Comparison of ENCODE assay signal across 10 cellular contexts in genomic region chr6:41581381-41581991, GRCh38. TPM values are rescaled to one million over a fixed set of nuclear protein-coding genes. Genes with fewer than 3 reads are reported as not detected.
DNase-seq lines count a peak whose midpoint lies in the region; ATAC-seq, FAIRE-seq and TF ChIP-seq lines count a peak whose summit lies in the region.
"Had no signal": no experiment of that assay in that cellular context is flagged by ENCODE, and none has a peak within 500 bp of the region (broad histone marks: within the 10 kb centered on the region; RNA-seq: fewer than 3 reads in every experiment).

No MANE protein-coding gene starts in this region.

- FAIRE-seq in H54 (lab: Jason Lieb, UNC), result peak; percentile 66

- no peaks in the 10 kb centered on the region for H4K20me1 ChIP-seq in SK-N-SH (ENCODE audit: insufficient read depth)

- H3K9ac ChIP-seq in SK-N-SH, result peak overlapping the region; percentile 46; the same call in 1 of the 2 replicates

- H3K79me2 ChIP-seq in SK-N-SH (ENCODE audit: insufficient read depth), result peaks cover 8% of the 10 kb centered on the region; the same call in 1 of the 2 replicates

- H3K9me3 ChIP-seq in SK-N-SH, result no peaks in the 10 kb centered on the region

- 0 out of 4 replicates have a peak overlapping the region, but pooled peaks of 1 of the 2 experiments have one; percentile 1 for H3K4me3 ChIP-seq in SK-N-SH (ENCODE audit: low read depth in 2 of 2, low read length in 1 of 2)
- H3K4me3 ChIP-seq in fibroblast of the aortic adventitia (ENCODE audit: low read depth, low read length), result no peak overlapping the region
- H3K4me3 ChIP-seq in skeletal muscle cell (ENCODE audit: low read depth, low read length), result no peak overlapping the region

- TF ChIP-seq RAD21 in SK-N-SH (IDR thresholded peaks at IDR 0.05; ENCODE audit: low read length), result no peak

- TF ChIP-seq CTCF in SK-N-SH (IDR thresholded peaks at IDR 0.05) (no peak), fibroblast of the aortic adventitia (IDR thresholded peaks at IDR 0.05; ENCODE audit: insufficient read depth, low read length) (no peak)

- CTCF ChIA-PET in SK-N-SH (lab: Yijun Ruan, JAX), result interaction anchor here (1.1 to 4.2 kb wide), 5 partner anchors 10 to 213 kb away, joined by 3 to 25 read pairs (median 6); no protein-coding TSS in a partner anchor

- peak overlapping the region; percentile 47 for H3K4me2 ChIP-seq in SK-N-SH

- peaks cover 30 to 49% of the 10 kb centered on the region in 2 experiments; a peak in 3 of 4 replicates for H3K4me1 ChIP-seq in SK-N-SH (ENCODE audit: control insufficient read depth in 1 of 2, insufficient read depth in 2 of 2, low read depth in 1 of 2, low read length in 1 of 2)

- POLR2A ChIA-PET in SK-N-SH (lab: Yijun Ruan, JAX), result no interaction called here

- H3K27me3 ChIP-seq in SK-N-SH (ENCODE audit: insufficient read depth), result no peaks in the 10 kb centered on the region

- DNase-seq in H54 (ENCODE audit: insufficient read length, low spot score) (peak; percentile 97), SK-N-SH (peak; percentile 63), fibroblast of the aortic adventitia (ENCODE audit: low read depth) (peak; percentile 75), skeletal muscle cell (ENCODE audit: low read depth) (peak; percentile 83), NCI-H146 treated with DMSO at 0.1 percent for 48 hours (lab: John Stamatoyannopoulos, UW; ENCODE audit: unreplicated experiment) (no peak), pons (ENCODE audit: low spot score) (no peak)
- DNase-seq: MM.1S had no signal

- no peak overlapping the region for H2AFZ ChIP-seq in SK-N-SH (ENCODE audit: low read depth)

- peaks cover 39% of the 10 kb centered on the region for H3F3A ChIP-seq in SK-N-SH (replicated peaks; ENCODE audit: insufficient read depth)

- peak overlapping the region; percentile 60 to 93 for H3K27ac ChIP-seq in SK-N-SH (ENCODE audit: low read depth in 2 of 2, low read length in 1 of 2)

- peak in 1 of 2 experiments; percentile 61; a peak in 1 of 4 replicates for TF ChIP-seq EP300 in SK-N-SH (IDR thresholded peaks at IDR 0.05; ENCODE audit: borderline replicate concordance in 1 of 2, low read depth in 1 of 2, low read length in 1 of 2)

- TF ChIP-seq POLR2A in H54 (IDR thresholded peaks at IDR 0.05; ENCODE audit: low read depth, low read length) (0 out of 2 replicates have a peak, but pooled peaks have one; percentile 18), GM18505 (IDR thresholded peaks at IDR 0.05; ENCODE audit: borderline replicate concordance, extremely low read depth, insufficient read depth, insufficient read length) (no peak)

- WGBS in SK-N-SH (ENCODE audit: low lambda C conversion rate), result 3% methylated on average over 12 of the region's 12 CpGs

- no peaks in the 10 kb centered on the region for H3K9me2 ChIP-seq in SK-N-SH

- no peak for ATAC-seq in HG02678 (IDR thresholded peaks at IDR 0.05; ENCODE audit: unreplicated experiment)
- ATAC-seq in GM18505 (IDR thresholded peaks at IDR 0.05; ENCODE audit: unreplicated experiment), result no peak

- peaks cover 0 to 4% of the 10 kb centered on the region in 2 experiments for H3K36me3 ChIP-seq in SK-N-SH (replicated peaks in 1 of 2; ENCODE audit: control insufficient read depth in 1 of 2, insufficient read depth in 2 of 2, low read length in 1 of 2)

TF ChIP-seq in SK-N-SH, 30 proteins besides CTCF, POLR2A, EP300 and RAD21 (continues in another document):
- peak; percentile 75 for TF ChIP-seq JUND (IDR thresholded peaks at IDR 0.05)
- peak; percentile 29; the same call in 1 of the 2 replicates for TF ChIP-seq USF1 (IDR thresholded peaks at IDR 0.05; ENCODE audit: borderline replicate concordance, low read depth)
- TF ChIP-seq MEF2A (IDR thresholded peaks at IDR 0.05; ENCODE audit: borderline replicate concordance, low read depth), result no peak
- no peak for TF ChIP-seq FOXM1 (IDR thresholded peaks at IDR 0.05; ENCODE audit: low read depth)
- no peak; the same call in 1 of the 2 replicates for TF ChIP-seq TEAD4 (IDR thresholded peaks at IDR 0.05; ENCODE audit: borderline replicate concordance, insufficient read depth)
- peak; percentile 49 for TF ChIP-seq MAX (IDR thresholded peaks at IDR 0.05; ENCODE audit: low read depth)
- TF ChIP-seq YY1 (IDR thresholded peaks at IDR 0.05; ENCODE audit: low read depth), result 0 out of 2 replicates have a peak, but pooled peaks have one; percentile 24
- TF ChIP-seq, protein P1, sequence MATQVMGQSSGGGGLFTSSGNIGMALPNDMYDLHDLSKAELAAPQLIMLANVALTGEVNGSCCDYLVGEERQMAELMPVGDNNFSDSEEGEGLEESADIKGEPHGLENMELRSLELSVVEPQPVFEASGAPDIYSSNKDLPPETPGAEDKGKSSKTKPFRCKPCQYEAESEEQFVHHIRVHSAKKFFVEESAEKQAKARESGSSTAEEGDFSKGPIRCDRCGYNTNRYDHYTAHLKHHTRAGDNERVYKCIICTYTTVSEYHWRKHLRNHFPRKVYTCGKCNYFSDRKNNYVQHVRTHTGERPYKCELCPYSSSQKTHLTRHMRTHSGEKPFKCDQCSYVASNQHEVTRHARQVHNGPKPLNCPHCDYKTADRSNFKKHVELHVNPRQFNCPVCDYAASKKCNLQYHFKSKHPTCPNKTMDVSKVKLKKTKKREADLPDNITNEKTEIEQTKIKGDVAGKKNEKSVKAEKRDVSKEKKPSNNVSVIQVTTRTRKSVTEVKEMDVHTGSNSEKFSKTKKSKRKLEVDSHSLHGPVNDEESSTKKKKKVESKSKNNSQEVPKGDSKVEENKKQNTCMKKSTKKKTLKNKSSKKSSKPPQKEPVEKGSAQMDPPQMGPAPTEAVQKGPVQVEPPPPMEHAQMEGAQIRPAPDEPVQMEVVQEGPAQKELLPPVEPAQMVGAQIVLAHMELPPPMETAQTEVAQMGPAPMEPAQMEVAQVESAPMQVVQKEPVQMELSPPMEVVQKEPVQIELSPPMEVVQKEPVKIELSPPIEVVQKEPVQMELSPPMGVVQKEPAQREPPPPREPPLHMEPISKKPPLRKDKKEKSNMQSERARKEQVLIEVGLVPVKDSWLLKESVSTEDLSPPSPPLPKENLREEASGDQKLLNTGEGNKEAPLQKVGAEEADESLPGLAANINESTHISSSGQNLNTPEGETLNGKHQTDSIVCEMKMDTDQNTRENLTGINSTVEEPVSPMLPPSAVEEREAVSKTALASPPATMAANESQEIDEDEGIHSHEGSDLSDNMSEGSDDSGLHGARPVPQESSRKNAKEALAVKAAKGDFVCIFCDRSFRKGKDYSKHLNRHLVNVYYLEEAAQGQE (IDR thresholded peaks at IDR 0.05; ENCODE audit: low read depth, low read length), result peak; percentile 33; the same call in 1 of the 2 replicates
- no peak for TF ChIP-seq ZBTB33 (IDR thresholded peaks at IDR 0.05; ENCODE audit: borderline replicate concordance, low read depth)
- peak; percentile 98 for TF ChIP-seq NFIC (IDR thresholded peaks at IDR 0.05; ENCODE audit: borderline replicate concordance)
- 0 out of 2 replicates have a peak, but pooled peaks have one; percentile 32 for TF ChIP-seq ELF1 (IDR thresholded peaks at IDR 0.05)
- TF ChIP-seq, protein P2, sequence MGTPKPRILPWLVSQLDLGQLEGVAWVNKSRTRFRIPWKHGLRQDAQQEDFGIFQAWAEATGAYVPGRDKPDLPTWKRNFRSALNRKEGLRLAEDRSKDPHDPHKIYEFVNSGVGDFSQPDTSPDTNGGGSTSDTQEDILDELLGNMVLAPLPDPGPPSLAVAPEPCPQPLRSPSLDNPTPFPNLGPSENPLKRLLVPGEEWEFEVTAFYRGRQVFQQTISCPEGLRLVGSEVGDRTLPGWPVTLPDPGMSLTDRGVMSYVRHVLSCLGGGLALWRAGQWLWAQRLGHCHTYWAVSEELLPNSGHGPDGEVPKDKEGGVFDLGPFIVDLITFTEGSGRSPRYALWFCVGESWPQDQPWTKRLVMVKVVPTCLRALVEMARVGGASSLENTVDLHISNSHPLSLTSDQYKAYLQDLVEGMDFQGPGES (IDR thresholded peaks at IDR 0.05; ENCODE audit: low read depth, low read length), result no peak
- TF ChIP-seq RXRA (IDR thresholded peaks at IDR 0.05; ENCODE audit: borderline replicate concordance, low read depth), result peak; percentile 89
- TF ChIP-seq TAF1 (IDR thresholded peaks at IDR 0.05; ENCODE audit: borderline replicate concordance, low read depth, low read length), result 0 out of 2 replicates have a peak, but pooled peaks have one; percentile 8
- TF ChIP-seq NRF1 (IDR thresholded peaks at IDR 0.05; ENCODE audit: low read depth, low read length), result no peak

RNA-seq across cellular contexts. Expression of gene FOXP4, which starts 35.3 kb away (rescaled TPM):
- 2.5 and 7.3 TPM in 2 replicates for polyA plus RNA-seq in SK-N-SH (2012; rRNA removed)
- 3.3 and 6.1 TPM in 2 replicates for polyA plus RNA-seq in SK-N-SH (2012; cell fraction: cytosol; rRNA removed)
- 10.6 and 13.5 TPM in 2 replicates for polyA plus RNA-seq in SK-N-SH (2012; cell fraction: nucleus; rRNA removed)
- total RNA-seq in fibroblast of the aortic adventitia (ENCODE audit: low replicate concordance), result 0.41 and 2.9 TPM in 2 replicates

RNA-seq across cellular contexts. Expression of gene MDFI, which starts 56.8 kb away (rescaled TPM):
- 6.3 and 7.0 TPM in 2 replicates for polyA plus RNA-seq in SK-N-SH (2012; rRNA removed)
- polyA plus RNA-seq in SK-N-SH (2012; cell fraction: cytosol; rRNA removed), result 3.2 and 6.5 TPM in 2 replicates
- 3.1 and 6.3 TPM in 2 replicates for polyA plus RNA-seq in SK-N-SH (2012; cell fraction: nucleus; rRNA removed)
- total RNA-seq in fibroblast of the aortic adventitia (ENCODE audit: low replicate concordance), result 0.09 TPM in 1 of 2 replicates, not detected in the other
- total RNA-seq: T-helper 2 cell treated with Interferon-gamma antibody and Interleukin-4, amounts not matched to agents 100 ng/mL and 5 ng/mL, for 36 hours had no signal

Comparison
In these comparisons a context has a peak if more than half of its experiments do, and no peak if none do; other contexts are left out.
1. DNase-seq: peak in H54 (single experiment), SK-N-SH (single experiment), fibroblast of the aortic adventitia (single experiment) and skeletal muscle cell (single experiment); none in NCI-H146 treated with DMSO at 0.1 percent for 48 hours (single experiment) and pons (single experiment).